17 cellular contexts compared by ENCODE assay signal in the genomic region with DNA sequence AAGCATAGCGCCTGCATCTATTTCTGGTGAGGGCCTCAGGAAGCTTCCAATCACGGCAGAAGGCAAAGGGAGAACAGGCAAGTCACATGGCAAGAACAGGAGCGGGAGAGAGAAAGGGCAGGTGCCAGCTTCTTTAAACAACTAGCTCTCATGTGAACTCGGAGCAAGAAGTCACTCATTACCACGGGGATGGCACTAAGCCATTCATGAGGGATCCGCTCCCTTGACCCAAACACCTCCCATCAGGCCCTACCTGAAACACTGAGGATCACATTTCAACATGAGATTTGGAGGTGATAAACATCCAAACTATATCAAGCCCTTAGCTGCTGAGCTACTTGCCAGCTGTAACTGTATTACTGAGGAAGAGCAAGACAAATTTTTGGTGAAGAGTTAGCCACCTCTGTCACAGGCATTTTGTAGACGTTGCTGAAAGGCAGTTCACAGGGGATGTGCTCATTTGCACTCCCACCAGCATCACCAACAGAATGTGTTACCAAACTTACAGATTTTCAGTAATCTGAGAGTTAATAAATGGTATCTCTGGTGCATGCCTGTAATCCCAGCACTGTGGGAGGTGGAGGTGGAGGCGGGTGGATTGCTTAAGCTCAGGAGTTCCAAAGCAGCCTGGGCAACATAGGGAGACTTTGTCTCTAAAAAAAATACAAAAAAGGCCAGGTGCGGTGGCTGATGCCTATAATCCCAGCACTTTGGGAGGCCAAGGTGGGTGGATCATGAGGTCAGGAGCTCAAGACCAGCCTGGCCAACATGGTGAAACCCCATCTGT.
DNase-seq lines count a peak whose midpoint lies in the region; ATAC-seq and TF ChIP-seq lines count a peak whose summit lies in the region.
"Had no signal": no experiment of that assay in that cellular context is flagged by ENCODE, and none has a peak within 500 bp of the region (broad histone marks: within the 10 kb centered on the region; RNA-seq: fewer than 3 reads in every experiment).

No MANE protein-coding gene starts in this region.

- DNase-seq in activated B cell treated with CpG ODN at 0.5 μM for 24 hours (no peak), neural progenitor cell (ENCODE audit: low spot score) (no peak), HuH-7.5 (ENCODE audit: low spot score) (no peak), NCI-H226 (no peak), DMS114 treated with DMSO at 0.1 percent for 48 hours (lab: John Stamatoyannopoulos, UW; ENCODE audit: unreplicated experiment) (no peak)
- DNase-seq: ACHN; Caco-2; CD4-positive, alpha-beta T cell; DMS153; DMS79; GDM1; GOT3; H7; HFFc6 had no signal

- H3K4me1 Mint-ChIP-seq in activated B cell treated with CpG ODN at 0.5 μM for 24 hours: peaks cover 68% of the 10 kb centered on the region
- H3K4me1 Mint-ChIP-seq in neural progenitor cell: peaks cover 46% of the 10 kb centered on the region

- no peak for TF ChIP-seq CTCF in activated B cell treated with CpG ODN at 0.5 μM for 24 hours (IDR thresholded peaks at IDR 0.05)
- no peak for TF ChIP-seq CTCF in liver (IDR thresholded peaks at IDR 0.05; ENCODE audit: low read depth, low read length, missing input control)
- TF ChIP-seq CTCF in neural progenitor cell (IDR thresholded peaks at IDR 0.05): no peak

- no peaks in the 10 kb centered on the region for H3K36me3 ChIP-seq in liver (ENCODE audit: control insufficient read depth in 4 of 4, insufficient read depth in 3 of 4, low read depth in 1 of 4, low read length in 3 of 4)
- H3K36me3 ChIP-seq in neural progenitor cell: no peaks in the 10 kb centered on the region

- CTCF ChIA-PET in activated B cell treated with CpG ODN at 0.5 μM for 24 hours (lab: Charles Lee): interaction anchor here (0.8 to 6.9 kb wide), 7 partner anchors 53 to 401 kb away, joined by 3 to 130 read pairs (median 22); a partner anchor contains a TSS

- H3K27ac Mint-ChIP-seq in activated B cell treated with CpG ODN at 0.5 μM for 24 hours: peak overlapping the region; percentile 71
- H3K27ac Mint-ChIP-seq in neural progenitor cell: no peak overlapping the region
- H3K27ac Mint-ChIP-seq: CD4-positive, alpha-beta T cell; HFFc6 had no signal

- H3K9me3 ChIP-seq in liver (ENCODE audit: control insufficient read depth in 4 of 4, low read length in 3 of 4): peaks cover 0 to 3% (median 1%) of the 10 kb centered on the region in 4 donors
- no peaks in the 10 kb centered on the region for H3K9me3 ChIP-seq in neural progenitor cell (ENCODE audit: low read depth)
- H3K9me3 ChIP-seq: Caco-2 had no signal

- H4K20me1 ChIP-seq in neural progenitor cell (ENCODE audit: low read depth): no peaks in the 10 kb centered on the region

- H3F3A ChIP-seq in neural progenitor cell (ENCODE audit: low read depth): peaks cover 4% of the 10 kb centered on the region

- no peaks in the 10 kb centered on the region for H3K79me2 ChIP-seq in neural progenitor cell (ENCODE audit: low read depth)

- no peaks in the 10 kb centered on the region for H3K27me3 Mint-ChIP-seq in activated B cell treated with CpG ODN at 0.5 μM for 24 hours
- peaks cover 1% of the 10 kb centered on the region for H3K27me3 Mint-ChIP-seq in neural progenitor cell (ENCODE audit: insufficient read depth, low read depth)
- H3K27me3 Mint-ChIP-seq: CD4-positive, alpha-beta T cell had no signal

- H3K9ac ChIP-seq in liver (ENCODE audit: low read depth in 1 of 2, low read length in 2 of 2) (peak overlapping the region in 1 of 2 donors; percentile 12), neural progenitor cell (no peak overlapping the region)

- H3K4me3 ChIP-seq in liver (ENCODE audit: low read depth in 1 of 3, low read length in 3 of 3): no peak overlapping the region
- H3K4me3 ChIP-seq in neural progenitor cell: no peak overlapping the region

- H3K36me3 Mint-ChIP-seq in activated B cell treated with CpG ODN at 0.5 μM for 24 hours (ENCODE audit: low read depth) (peaks cover 3% of the 10 kb centered on the region), neural progenitor cell (peaks cover 10% of the 10 kb centered on the region)

- 48% methylated on average over 9 of the region's 9 CpGs for WGBS in liver

- peak in 1 of 2 donors; percentile 33 for TF ChIP-seq RAD21 in liver (IDR thresholded peaks at IDR 0.05)

- no peak overlapping the region for H2AFZ ChIP-seq in neural progenitor cell (replicated peaks)

- H3K27me3 ChIP-seq in liver (ENCODE audit: control insufficient read depth in 4 of 4, insufficient read depth in 4 of 4, low read length in 3 of 4): no peaks in the 10 kb centered on the region
- no peaks in the 10 kb centered on the region for H3K27me3 ChIP-seq in neural progenitor cell

- peaks cover 2% of the 10 kb centered on the region for H3K9me3 Mint-ChIP-seq in activated B cell treated with CpG ODN at 0.5 μM for 24 hours
- peaks cover 2% of the 10 kb centered on the region for H3K9me3 Mint-ChIP-seq in neural progenitor cell
- H3K9me3 Mint-ChIP-seq: CD4-positive, alpha-beta T cell had no signal

- H3K4me1 ChIP-seq in liver (ENCODE audit: control insufficient read depth in 4 of 4, insufficient read depth in 4 of 4, low read length in 3 of 4): peaks cover 2 to 28% (median 21%) of the 10 kb centered on the region in 4 donors
- H3K4me1 ChIP-seq in neural progenitor cell: peaks cover 10% of the 10 kb centered on the region

- H3K4me3 Mint-ChIP-seq in activated B cell treated with CpG ODN at 0.5 μM for 24 hours: no peak overlapping the region
- peak overlapping the region; percentile 46 for H3K4me3 Mint-ChIP-seq in neural progenitor cell
- H3K4me3 Mint-ChIP-seq: CD4-positive, alpha-beta T cell; HFFc6 had no signal

- H3K27ac ChIP-seq in liver (ENCODE audit: low read depth in 1 of 2, low read length in 2 of 2) (no peak overlapping the region), neural progenitor cell (no peak overlapping the region)
- H3K27ac ChIP-seq: C4-2B had no signal

- no peak for ATAC-seq in activated B cell treated with CpG ODN at 0.5 μM for 24 hours (ENCODE audit: low read depth)
- ATAC-seq: HCT116 had no signal

- H3K4me2 ChIP-seq in neural progenitor cell: no peak overlapping the region

- POLR2A ChIA-PET in activated B cell treated with CpG ODN at 0.5 μM for 24 hours (lab: Charles Lee): interaction anchor here (1.0 to 3.5 kb wide), 4 partner anchors 54 to 398 kb away, joined by 3 to 27 read pairs (median 6); a partner anchor contains a TSS

- intact Hi-C loops in activated B cell treated with CpG ODN at 0.5 μM for 24 hours (cut with micrococcal nuclease): no loop called here

TF ChIP-seq in liver, 16 proteins besides CTCF, POLR2A, EP300 and RAD21:
- TF ChIP-seq HNF4A (conservative IDR thresholded peaks at IDR 0.05) (peak; percentile 37 to 61), HNF4G (IDR thresholded peaks at IDR 0.05) (no peak), RXRA (IDR thresholded peaks at IDR 0.05) (peak; percentile 71 to 75), EGR1 (IDR thresholded peaks at IDR 0.05; ENCODE audit: low read depth in 2 of 2) (no peak), JUND (IDR thresholded peaks at IDR 0.05) (no peak), YY1 (IDR thresholded peaks at IDR 0.05) (peak; percentile 32), SP1 (IDR thresholded peaks at IDR 0.05) (peak; percentile 39)
- TF ChIP-seq, protein P1, sequence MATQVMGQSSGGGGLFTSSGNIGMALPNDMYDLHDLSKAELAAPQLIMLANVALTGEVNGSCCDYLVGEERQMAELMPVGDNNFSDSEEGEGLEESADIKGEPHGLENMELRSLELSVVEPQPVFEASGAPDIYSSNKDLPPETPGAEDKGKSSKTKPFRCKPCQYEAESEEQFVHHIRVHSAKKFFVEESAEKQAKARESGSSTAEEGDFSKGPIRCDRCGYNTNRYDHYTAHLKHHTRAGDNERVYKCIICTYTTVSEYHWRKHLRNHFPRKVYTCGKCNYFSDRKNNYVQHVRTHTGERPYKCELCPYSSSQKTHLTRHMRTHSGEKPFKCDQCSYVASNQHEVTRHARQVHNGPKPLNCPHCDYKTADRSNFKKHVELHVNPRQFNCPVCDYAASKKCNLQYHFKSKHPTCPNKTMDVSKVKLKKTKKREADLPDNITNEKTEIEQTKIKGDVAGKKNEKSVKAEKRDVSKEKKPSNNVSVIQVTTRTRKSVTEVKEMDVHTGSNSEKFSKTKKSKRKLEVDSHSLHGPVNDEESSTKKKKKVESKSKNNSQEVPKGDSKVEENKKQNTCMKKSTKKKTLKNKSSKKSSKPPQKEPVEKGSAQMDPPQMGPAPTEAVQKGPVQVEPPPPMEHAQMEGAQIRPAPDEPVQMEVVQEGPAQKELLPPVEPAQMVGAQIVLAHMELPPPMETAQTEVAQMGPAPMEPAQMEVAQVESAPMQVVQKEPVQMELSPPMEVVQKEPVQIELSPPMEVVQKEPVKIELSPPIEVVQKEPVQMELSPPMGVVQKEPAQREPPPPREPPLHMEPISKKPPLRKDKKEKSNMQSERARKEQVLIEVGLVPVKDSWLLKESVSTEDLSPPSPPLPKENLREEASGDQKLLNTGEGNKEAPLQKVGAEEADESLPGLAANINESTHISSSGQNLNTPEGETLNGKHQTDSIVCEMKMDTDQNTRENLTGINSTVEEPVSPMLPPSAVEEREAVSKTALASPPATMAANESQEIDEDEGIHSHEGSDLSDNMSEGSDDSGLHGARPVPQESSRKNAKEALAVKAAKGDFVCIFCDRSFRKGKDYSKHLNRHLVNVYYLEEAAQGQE (IDR thresholded peaks at IDR 0.05): no peak
- TF ChIP-seq, protein P2, sequence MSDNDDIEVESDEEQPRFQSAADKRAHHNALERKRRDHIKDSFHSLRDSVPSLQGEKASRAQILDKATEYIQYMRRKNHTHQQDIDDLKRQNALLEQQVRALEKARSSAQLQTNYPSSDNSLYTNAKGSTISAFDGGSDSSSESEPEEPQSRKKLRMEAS (IDR thresholded peaks at IDR 0.05): peak; percentile 41
